In the genomic region with DNA sequence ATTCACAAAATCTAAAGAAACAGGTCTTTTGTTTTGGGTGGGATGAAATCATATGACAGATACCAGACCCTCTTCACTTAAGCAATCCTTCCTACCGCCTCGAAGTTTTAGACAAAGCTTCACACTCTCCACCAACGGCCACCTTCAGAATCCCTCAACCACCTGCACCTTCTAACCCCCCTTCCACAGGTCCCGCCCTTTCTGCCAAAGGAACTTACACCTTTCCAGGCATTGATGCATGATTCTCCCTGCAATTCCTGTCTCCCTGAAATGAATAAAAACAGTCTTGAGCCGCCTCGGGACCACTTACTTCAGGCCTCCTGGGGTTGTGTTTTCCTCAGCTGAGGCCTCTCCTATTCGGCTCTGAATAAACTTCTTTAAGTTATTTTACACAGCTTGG, we compare ENCODE assay signal across 8 cellular contexts. TPM values are rescaled to one million over a fixed set of nuclear protein-coding genes. Genes with fewer than 3 reads are reported as not detected.
DNase-seq lines count a peak whose midpoint lies in the region; TF ChIP-seq lines count a peak whose summit lies in the region.

No MANE protein-coding gene starts in this region.

- 70% methylated on average over 7 of the region's 7 CpGs for WGBS in SK-N-SH (ENCODE audit: low lambda C conversion rate)

- TF ChIP-seq EP300 in SK-N-SH (IDR thresholded peaks at IDR 0.05; ENCODE audit: borderline replicate concordance in 1 of 2, low read depth in 1 of 2, low read length in 1 of 2) = no peak

- no peaks in the 10 kb centered on the region for H3K9me3 ChIP-seq in SK-N-SH

- H3K4me2 ChIP-seq in SK-N-SH = peak overlapping the region; percentile 70

- CTCF ChIA-PET in SK-N-SH (lab: Yijun Ruan, JAX) = interaction anchor here (1.5 to 3.5 kb wide), 5 partner anchors 10 to 237 kb away, joined by 6 to 19 read pairs (median 7); partner anchors contain the start of gene ZNF20

- DNase-seq in ELR (ENCODE audit: low read depth) (peak; percentile 17), SK-N-SH (peak; percentile 18), foreskin fibroblast (peak in 1 of 2 donors; percentile 23), retinal pigment epithelial cell (ENCODE audit: low read depth) (no peak), NCI-H1436 treated with DMSO at 0.1 percent for 48 hours (lab: John Stamatoyannopoulos, UW) (no peak), T-helper 1 cell (no peak), NCI-H2081 (lab: John Stamatoyannopoulos, UW) (no peak)
- no peak for DNase-seq in activated CD4-positive, alpha-beta T cell treated with anti-CD3 and anti-CD28 coated beads, Interleukin-2, amount 50 U/mL, for 48 hours

- POLR2A ChIA-PET in SK-N-SH (lab: Yijun Ruan, JAX) = interaction anchor here (1.0 to 2.3 kb wide), 5 partner anchors 18 to 128 kb away, joined by 3 to 23 read pairs (median 8); partner anchors contain the start of genes ZNF136, ZNF20, ZNF844 and ZNF878

- H3K79me2 ChIP-seq in SK-N-SH (ENCODE audit: insufficient read depth) = peaks cover 20% of the 10 kb centered on the region; the same call in 1 of the 2 replicates

- H3K9ac ChIP-seq in SK-N-SH = peak overlapping the region; percentile 87

- H4K20me1 ChIP-seq in SK-N-SH (ENCODE audit: insufficient read depth) = no peaks in the 10 kb centered on the region

- no peaks in the 10 kb centered on the region for H3K9me2 ChIP-seq in SK-N-SH

- peaks cover 0 to 3% of the 10 kb centered on the region in 2 experiments; a peak in 1 of 4 replicates for H3K4me1 ChIP-seq in SK-N-SH (ENCODE audit: control insufficient read depth in 1 of 2, insufficient read depth in 2 of 2, low read depth in 1 of 2, low read length in 1 of 2)

- H3K36me3 ChIP-seq in SK-N-SH (replicated peaks in 1 of 2; ENCODE audit: control insufficient read depth in 1 of 2, insufficient read depth in 2 of 2, low read length in 1 of 2) = peaks cover 0 to 2% of the 10 kb centered on the region in 2 experiments

- TF ChIP-seq CTCF in SK-N-SH (IDR thresholded peaks at IDR 0.05) (no peak), foreskin fibroblast (IDR thresholded peaks at IDR 0.05; ENCODE audit: low read depth, low read length) (no peak), retinal pigment epithelial cell (conservative IDR thresholded peaks at IDR 0.05; ENCODE audit: low read depth, low read length) (no peak)

- no peaks in the 10 kb centered on the region for H3K27me3 ChIP-seq in SK-N-SH (ENCODE audit: insufficient read depth)

- no peak overlapping the region for H3K27ac ChIP-seq in SK-N-SH (ENCODE audit: low read depth in 2 of 2, low read length in 1 of 2)

- H3F3A ChIP-seq in SK-N-SH (replicated peaks; ENCODE audit: insufficient read depth) = no peaks in the 10 kb centered on the region

- H3K4me3 ChIP-seq in SK-N-SH (ENCODE audit: low read depth in 2 of 2, low read length in 1 of 2) = peak overlapping the region; percentile 62 to 86
- H3K4me3 ChIP-seq in foreskin fibroblast (ENCODE audit: low read depth in 1 of 2, low read length in 2 of 2) = peak overlapping the region; percentile 82 to 92
- peak overlapping the region; percentile 84 for H3K4me3 ChIP-seq in retinal pigment epithelial cell (ENCODE audit: low read length)

- H2AFZ ChIP-seq in SK-N-SH (ENCODE audit: low read depth) = peak overlapping the region; percentile 76; the same call in 1 of the 2 replicates

- no peak for TF ChIP-seq RAD21 in SK-N-SH (IDR thresholded peaks at IDR 0.05; ENCODE audit: low read length)

TF ChIP-seq in SK-N-SH, 30 proteins besides CTCF, POLR2A, EP300 and RAD21:
- TF ChIP-seq FOXM1 (IDR thresholded peaks at IDR 0.05; ENCODE audit: low read depth) (no peak), MEF2A (IDR thresholded peaks at IDR 0.05; ENCODE audit: borderline replicate concordance, low read depth) (no peak)
TF ChIP-seq in SK-N-SH: peak in this region for 0.

RNA-seq across cellular contexts. Expression of gene ZNF433, which starts 0.9 kb away (rescaled TPM):
- polyA plus RNA-seq in SK-N-SH (2012; rRNA removed) = 1.9 and 2.1 TPM in 2 replicates
- polyA plus RNA-seq in SK-N-SH (2012; cell fraction: cytosol; rRNA removed) = 2.5 and 2.8 TPM in 2 replicates
- 4.0 and 4.6 TPM in 2 replicates for polyA plus RNA-seq in SK-N-SH (2012; cell fraction: nucleus; rRNA removed)

RNA-seq across cellular contexts. Expression of gene ZNF878, which starts 18.2 kb away (rescaled TPM):
- polyA plus RNA-seq in SK-N-SH (2012; rRNA removed) = 0.05 TPM in 1 of 2 replicates, not detected in the other
- polyA plus RNA-seq in SK-N-SH (2012; cell fraction: cytosol; rRNA removed) = 0.03 and 0.05 TPM in 2 replicates
- polyA plus RNA-seq in SK-N-SH (2012; cell fraction: nucleus; rRNA removed) = 0.06 TPM in 1 of 2 replicates, not detected in the other

RNA-seq across cellular contexts. Expression of gene ZNF844, which starts 29.9 kb away (rescaled TPM):
- polyA plus RNA-seq in SK-N-SH (2012; rRNA removed) = 0.28 and 0.31 TPM in 2 replicates
- 0.39 TPM in 2 replicates for polyA plus RNA-seq in SK-N-SH (2012; cell fraction: cytosol; rRNA removed)
- 0.26 and 0.43 TPM in 2 replicates for polyA plus RNA-seq in SK-N-SH (2012; cell fraction: nucleus; rRNA removed)

Comparison
In these comparisons a context has a peak if more than half of its experiments do, and no peak if none do; other contexts are left out.
1. DNase-seq: peak in ELR (single experiment) and SK-N-SH (single experiment); none in retinal pigment epithelial cell (single experiment), NCI-H1436 treated with DMSO at 0.1 percent for 48 hours (single experiment), T-helper 1 cell (0 of 5), activated CD4-positive, alpha-beta T cell treated with anti-CD3 and anti-CD28 coated beads, Interleukin-2, amount 50 U/mL, for 48 hours (0 of 2) and NCI-H2081 (0 of 2).
2. Peak in every context shown above with its lines, with median percentiles within 50 percentile points of each other: H3K4me3 ChIP-seq.